8 cellular contexts compared by ENCODE assay signal in the genomic region with DNA sequence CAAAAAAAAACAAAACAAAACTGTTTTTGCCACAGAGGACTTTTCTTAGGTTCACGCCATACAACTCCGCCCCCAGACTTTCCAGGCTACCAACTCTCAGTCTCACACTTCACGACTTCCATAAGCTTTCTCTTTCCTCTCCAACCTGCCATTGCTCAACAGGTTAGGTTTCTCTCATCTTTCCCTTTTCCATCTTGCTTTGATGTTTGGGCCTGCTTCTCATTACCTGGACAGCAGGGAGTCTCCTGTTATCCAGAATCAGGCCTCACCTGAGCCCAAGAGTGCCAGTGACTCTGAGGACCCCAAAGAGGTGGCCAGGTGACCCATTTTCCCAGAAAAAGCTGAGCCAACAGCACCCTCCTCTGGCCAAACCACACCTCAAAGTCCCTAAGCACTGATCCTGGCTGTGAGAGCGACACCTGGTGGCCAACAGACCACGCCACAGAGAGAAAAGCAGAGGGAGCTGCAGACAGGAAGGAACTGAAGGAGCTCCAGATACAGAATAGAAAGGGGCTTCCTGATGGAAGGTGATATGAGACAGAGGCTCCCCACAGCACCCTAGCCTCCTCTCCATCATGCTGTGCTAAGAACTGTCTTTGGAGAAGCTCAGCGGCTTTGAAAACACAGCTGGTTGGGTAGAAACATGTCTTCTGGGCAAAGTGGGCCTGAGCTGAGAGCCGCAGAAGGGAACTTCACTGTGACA.
DNase-seq lines count a peak whose midpoint lies in the region; ATAC-seq and TF ChIP-seq lines count a peak whose summit lies in the region.

No MANE protein-coding gene starts in this region.

- no peak overlapping the region for H3K4me3 ChIP-seq in AG04449 (ENCODE audit: low read depth, low read length)

- peak; percentile 38 for ATAC-seq in GM19035 (IDR thresholded peaks at IDR 0.05; ENCODE audit: unreplicated experiment)
- no peak for ATAC-seq in GM21786 (IDR thresholded peaks at IDR 0.05; ENCODE audit: unreplicated experiment)

- TF ChIP-seq CTCF in AG04449 (IDR thresholded peaks at IDR 0.05; ENCODE audit: insufficient read depth, low read length, missing control alignments), result peak; percentile 99

- DNase-seq in AG04449 (ENCODE audit: low read depth, low spot score) (no peak), NCI-H226 (peak; percentile 59), cerebellar nuclear complex (lab: John Stamatoyannopoulos, UW) (peak; percentile 33 to 75), kidney glomerular epithelial cell (lab: John Stamatoyannopoulos, UW) (peak; percentile 88)
- peak; percentile 82 for DNase-seq in activated CD4-positive, CD25-positive, alpha-beta regulatory T cell treated with anti-CD3 and anti-CD28 coated beads, Interleukin-2, amount 50 U/mL, for 16 hours (ENCODE audit: low read depth, low spot score)
- peak; percentile 72 to 77 (median 75) for DNase-seq in stimulated activated CD4-positive, alpha-beta T cell treated with anti-CD3 and anti-CD28 coated beads, Interleukin-1b, Interleukin-23, amount 100 ng/mL, for 24 hours (ENCODE audit: low read depth in 4 of 4, low spot score in 1 of 4)

- CTCF ChIA-PET in AG04449 (lab: Yijun Ruan, JAX), result interaction anchor here (0.6 to 17.0 kb wide), 85 partner anchors 10 to 304 kb away, joined by 3 to 948 read pairs (median 5); a partner anchor contains a TSS

- POLR2A ChIA-PET in AG04449 (lab: Yijun Ruan, JAX), result interaction anchor here (1.0 to 1.5 kb wide), 3 partner anchors 11 to 74 kb away, joined by 3 to 10 read pairs (median 7); a partner anchor contains a TSS
